Comparison of ENCODE assay signal across 1 cellular context in genomic region chrX:74270393-74270792, GRCh38.
TF ChIP-seq lines count a peak whose summit lies in the region.

No MANE protein-coding gene starts in this region.

TF ChIP-seq in WTC11, 78 proteins besides CTCF, POLR2A, EP300 and RAD21 (continued from another document):
- TF ChIP-seq USF2 (CRISPR knock-in tag; IDR thresholded peaks at IDR 0.05) (no peak), SOX15 (CRISPR knock-in tag; IDR thresholded peaks at IDR 0.05) (no peak), GRHL2 (CRISPR knock-in tag; IDR thresholded peaks at IDR 0.05; ENCODE audit: insufficient replicate concordance, severe bottlenecking) (no peak), CDX4 (CRISPR knock-in tag; IDR thresholded peaks at IDR 0.05; ENCODE audit: borderline replicate concordance) (no peak), CREM (CRISPR knock-in tag; IDR thresholded peaks at IDR 0.05) (no peak), ZNF138 (CRISPR knock-in tag; conservative IDR thresholded peaks at IDR 0.05) (no peak), ERG (CRISPR knock-in tag; IDR thresholded peaks at IDR 0.05) (no peak), E2F5 (CRISPR knock-in tag; IDR thresholded peaks at IDR 0.05) (no peak)
